ENCODE assay signal across 24 cellular contexts in the genomic region with DNA sequence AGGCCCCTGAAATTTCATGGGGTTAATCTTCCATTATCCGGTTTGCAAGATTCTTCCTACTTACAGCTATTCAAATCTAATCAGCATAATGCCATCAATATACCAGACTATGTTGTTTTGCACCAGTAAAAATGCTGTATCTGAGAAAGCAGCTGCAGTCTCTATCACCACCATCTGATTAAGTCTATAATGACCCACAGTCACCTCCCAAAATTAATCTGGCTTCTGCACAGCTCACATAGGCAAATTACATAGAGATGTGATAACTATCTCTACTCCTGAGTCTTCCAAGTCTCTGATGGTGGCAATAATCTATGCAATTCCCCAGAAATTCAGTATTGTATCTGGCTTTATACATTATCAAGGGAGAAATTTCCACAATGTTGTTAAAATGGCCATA.
"Had no signal": no experiment of that assay in that cellular context is flagged by ENCODE, and none has a peak within 500 bp of the region (broad histone marks: within the 10 kb centered on the region; RNA-seq: fewer than 3 reads in every experiment).

No MANE protein-coding gene starts in this region.

- H3K4me1 ChIP-seq: colonic mucosa, esophagus muscularis mucosa, esophagus squamous epithelium, foreskin keratinocyte, gastrocnemius medialis, gastroesophageal sphincter, heart left ventricle, heart right ventricle had no signal

- H3K4me3 ChIP-seq: colonic mucosa, coronary artery, dorsolateral prefrontal cortex, esophagus muscularis mucosa, esophagus squamous epithelium, gastrocnemius medialis, gastroesophageal sphincter, heart left ventricle, heart right ventricle, hepatocyte had no signal

- H3K36me3 ChIP-seq: colonic mucosa, esophagus muscularis mucosa, esophagus squamous epithelium, gastrocnemius medialis, gastroesophageal sphincter, heart left ventricle, heart right ventricle had no signal

- DNase-seq: colonic mucosa; cortex of kidney; dermis blood vessel endothelial cell; dorsolateral prefrontal cortex; effector CD4-positive, alpha-beta T cell; effector CD8-positive, alpha-beta T cell; effector memory CD4-positive, alpha-beta T cell; effector memory CD8-positive, alpha-beta T cell; endodermal cell; esophagus squamous epithelium; foreskin fibroblast; foreskin keratinocyte; foreskin melanocyte; gastrocnemius medialis; glutamatergic neuron; head of caudate nucleus; heart left ventricle; heart right ventricle had no signal

- H3K4me2 ChIP-seq: hepatocyte had no signal

- H3K27me3 ChIP-seq: colonic mucosa, dorsolateral prefrontal cortex, esophagus muscularis mucosa, esophagus squamous epithelium, foreskin keratinocyte, gastrocnemius medialis, gastroesophageal sphincter, heart left ventricle, heart right ventricle, hepatocyte had no signal

- H3K79me2 ChIP-seq: hepatocyte had no signal

- H2AFZ ChIP-seq: hepatocyte had no signal

- H3K9me3 ChIP-seq: colonic mucosa, gastrocnemius medialis had no signal

- H3K27ac ChIP-seq: colonic mucosa, coronary artery, dorsolateral prefrontal cortex, epithelial cell of prostate, esophagus muscularis mucosa, esophagus squamous epithelium, foreskin keratinocyte, gastrocnemius medialis, gastroesophageal sphincter, heart left ventricle, heart right ventricle, hepatocyte had no signal

- ATAC-seq: effector memory CD8-positive, alpha-beta T cell; esophagus mucosa; foreskin keratinocyte; gastrocnemius medialis; gastroesophageal sphincter; heart left ventricle; heart right ventricle had no signal
